Comparison of ENCODE assay signal across 9 cellular contexts in the genomic region with DNA sequence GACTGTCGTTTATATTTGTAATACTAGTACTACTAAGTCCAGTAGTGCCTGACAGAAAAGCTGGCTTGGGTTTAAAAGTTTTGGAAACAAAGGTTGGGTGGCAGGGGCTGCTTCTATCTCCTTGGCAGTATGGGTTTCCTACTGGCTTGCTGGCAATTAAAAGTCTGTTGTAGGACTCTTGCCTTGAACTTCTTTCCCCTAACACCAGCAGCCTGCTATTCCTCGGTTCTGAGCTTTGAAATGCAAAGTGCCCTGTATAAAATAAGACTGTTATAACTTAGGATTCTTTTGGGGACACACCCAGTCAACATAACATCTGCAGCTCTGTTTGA. TPM values are rescaled to one million over a fixed set of nuclear protein-coding genes. Genes with fewer than 3 reads are reported as not detected.
A peak's percentile ranks its signal among the peaks of the same experiment; 100 is the strongest.
DNase-seq lines count a peak whose midpoint lies in the region; ATAC-seq and TF ChIP-seq lines count a peak whose summit lies in the region.
"Had no signal": no experiment of that assay in that cellular context is flagged by ENCODE, and none has a peak within 500 bp of the region (broad histone marks: within the 10 kb centered on the region; RNA-seq: fewer than 3 reads in every experiment).

No MANE protein-coding gene starts in this region.

- H3K27me3 ChIP-seq in H9 (ENCODE audit: insufficient read depth, low read length) (no peaks in the 10 kb centered on the region), skeletal muscle satellite cell (ENCODE audit: control insufficient read depth, insufficient read depth, low read length) (no peaks in the 10 kb centered on the region)

- H2BK20ac ChIP-seq in H9 (ENCODE audit: low read depth, low read length, poor library complexity, severe bottlenecking) = no peak overlapping the region

- peaks cover 30 to 34% of the 10 kb centered on the region in 2 experiments for H3K4me1 Mint-ChIP-seq in H9
- H3K4me1 Mint-ChIP-seq in T-helper 17 cell = peaks cover 34% of the 10 kb centered on the region

- H3K4ac ChIP-seq in H9 (ENCODE audit: low read depth, low read length) = no peak overlapping the region

- no peak overlapping the region for H2BK5ac ChIP-seq in H9 (ENCODE audit: insufficient read length, low read length)

- peak overlapping the region; percentile 81 for H3K4me2 ChIP-seq in H9 (ENCODE audit: insufficient read depth, insufficient read length, low read length)
- H3K4me2 ChIP-seq in skeletal muscle satellite cell (ENCODE audit: low read length) = peak overlapping the region; percentile 83

- H3K4me3 Mint-ChIP-seq in H9 (peak overlapping the region; percentile 75 to 92), T-helper 17 cell (peak overlapping the region; percentile 97)

- no peak overlapping the region for H2BK12ac ChIP-seq in H9 (ENCODE audit: insufficient read length, low read depth, low read length)

- no peaks in the 10 kb centered on the region for H3K36me3 ChIP-seq in skeletal muscle satellite cell (ENCODE audit: insufficient read depth, low read length)

- H3K18ac ChIP-seq in H9 (ENCODE audit: insufficient read length, low read depth, low read length) = no peak overlapping the region

- TF ChIP-seq CTCF in H9 (conservative IDR thresholded peaks at IDR 0.05) (no peak), foreskin fibroblast (IDR thresholded peaks at IDR 0.05; ENCODE audit: low read depth, low read length) (no peak)

- peak overlapping the region; percentile 65 to 86 for H3K4me3 ChIP-seq in foreskin fibroblast (ENCODE audit: low read depth in 1 of 2, low read length in 2 of 2)
- peak overlapping the region; percentile 78 for H3K4me3 ChIP-seq in skeletal muscle satellite cell (ENCODE audit: low read length)

- no peak overlapping the region for H3K23ac ChIP-seq in H9 (ENCODE audit: insufficient read length, low read depth, low read length)

- no peak overlapping the region for H3T11ph ChIP-seq in H9 (ENCODE audit: low read length)

- H3K14ac ChIP-seq in H9 (ENCODE audit: insufficient read depth, low read length) = no peak overlapping the region

- H4K5ac ChIP-seq in H9 (ENCODE audit: insufficient read length, low read depth, low read length) = no peak overlapping the region

- H2AFZ ChIP-seq in H9 (ENCODE audit: low read length) = no peak overlapping the region

- no peak overlapping the region for H4K8ac ChIP-seq in H9 (replicated peaks; ENCODE audit: insufficient read length, low read depth, low read length)

- no peak overlapping the region for H3K27ac ChIP-seq in H9 (ENCODE audit: insufficient read length, low read depth, low read length)

- no peaks in the 10 kb centered on the region for H4K20me1 ChIP-seq in H9 (ENCODE audit: control insufficient read depth, insufficient read depth, insufficient read length)

- no peak overlapping the region for H3K9ac ChIP-seq in H9 (ENCODE audit: extremely low read depth, insufficient read length, low read length)
- H3K9ac ChIP-seq in skeletal muscle satellite cell (ENCODE audit: low read depth, low read length) = peak overlapping the region; percentile 97

- no peak overlapping the region for H2BK15ac ChIP-seq in H9 (ENCODE audit: low read depth, low read length)

- H3K9me3 ChIP-seq in H9 (ENCODE audit: control insufficient read depth, low read depth, low read length) (no peaks in the 10 kb centered on the region), T-helper 17 cell (ENCODE audit: control insufficient read depth, low read length, poor library complexity, severe bottlenecking) (no peaks in the 10 kb centered on the region), skeletal muscle satellite cell (replicated peaks; ENCODE audit: low read length) (no peaks in the 10 kb centered on the region)

- ATAC-seq in T-helper 17 cell = no peak
- no peak for ATAC-seq in HG02571 (IDR thresholded peaks at IDR 0.05; ENCODE audit: unreplicated experiment)
- ATAC-seq in sciatic nerve = no peak

- WGBS in H9 (ENCODE audit: extremely low coverage, insufficient read length, low lambda C conversion rate) = no CpG with 5 or more reads among the region's 2 CpGs

- H3K36me3 Mint-ChIP-seq in H9 (ENCODE audit: insufficient read depth in 1 of 3, low read depth in 3 of 3) = peaks cover 0 to 2% (median 0%) of the 10 kb centered on the region in 3 experiments; a peak in 2 of 7 replicates
- H3K36me3 Mint-ChIP-seq in T-helper 17 cell (ENCODE audit: low read depth) = peaks cover 4% of the 10 kb centered on the region

- H3K79me1 ChIP-seq in H9 (ENCODE audit: insufficient read depth, low read depth, low read length, poor library complexity, severe bottlenecking) = no peaks in the 10 kb centered on the region

- H3K4me1 ChIP-seq in H9 (ENCODE audit: insufficient read depth, low read length) (0 out of 2 replicates have a peak, but pooled peaks cover 3% of the 10 kb centered on the region), skeletal muscle satellite cell (ENCODE audit: control insufficient read depth, insufficient read depth, low read length) (peaks cover 24% of the 10 kb centered on the region)

- no peak overlapping the region for H2BK120ac ChIP-seq in H9 (ENCODE audit: low read depth, low read length, poor library complexity, severe bottlenecking)

- H3K9me3 Mint-ChIP-seq in H9 = no peaks in the 10 kb centered on the region

- H3K27me3 Mint-ChIP-seq in H9 (ENCODE audit: low read depth) (peaks cover 9% of the 10 kb centered on the region; the same call in 1 of the 2 replicates), T-helper 17 cell (no peaks in the 10 kb centered on the region)

- no peak overlapping the region for H3K56ac ChIP-seq in H9 (ENCODE audit: insufficient read length, low read depth, low read length)

- H3K23me2 ChIP-seq in H9 (ENCODE audit: insufficient read length, low read depth, low read length, poor library complexity, severe bottlenecking) = peaks cover 5% of the 10 kb centered on the region

- DNase-seq in H9 (no peak), T-helper 17 cell (no peak), foreskin fibroblast (no peak), sciatic nerve (ENCODE audit: low spot score) (no peak), COLO829 (ENCODE audit: low spot score) (no peak)
- DNase-seq in stimulated activated CD4-positive, alpha-beta T cell treated with anti-CD3 and anti-CD28 coated beads, Interleukin-15, amount 100 ng/mL, for 24 hours = no peak

- no peak overlapping the region for H3K27ac Mint-ChIP-seq in H9
- peak overlapping the region; percentile 94 for H3K27ac Mint-ChIP-seq in T-helper 17 cell

- no peak overlapping the region for H2AK5ac ChIP-seq in H9 (ENCODE audit: insufficient read length, low read length)

- intact Hi-C loops in sciatic nerve (cut with DNase I) = no loop called here

- H3K79me2 ChIP-seq in H9 (ENCODE audit: insufficient read depth, low read length) = peaks cover 8% of the 10 kb centered on the region; the same call in 1 of the 2 replicates

- H4K91ac ChIP-seq in H9 (ENCODE audit: insufficient read length, low read depth, low read length) = no peak overlapping the region

RNA-seq across cellular contexts. Expression of a gene that starts 1.3 kb away (rescaled TPM):
- total RNA-seq in H9 (2021) = 13.0 TPM in 2 replicates
- 10 to 100 TPM; 18.1 to 19.4 TPM for total RNA-seq in T-helper 17 cell
- 15.5 and 16.5 TPM in 2 replicates for total RNA-seq in skeletal muscle satellite cell (2012; rRNA removed)
- 23.8 TPM for total RNA-seq in sciatic nerve

RNA-seq across cellular contexts. Expression of a gene that starts 18.7 kb away (rescaled TPM):
- total RNA-seq in H9 (2021) (0.33 and 0.39 TPM in 2 replicates), T-helper 17 cell (not detected), sciatic nerve (0.89 TPM)
- not detected in 2 replicates for total RNA-seq in skeletal muscle satellite cell (2012; rRNA removed)
- total RNA-seq: glomerular endothelial cell had no signal
